ENCODE assay signal across 1 cellular context in genomic region chr6:129730477-129731165, GRCh38.
A peak's percentile ranks its signal among the peaks of the same experiment; 100 is the strongest.
TF ChIP-seq lines count a peak whose summit lies in the region.

No MANE protein-coding gene starts in this region.

TF ChIP-seq in K562, 482 proteins besides CTCF, POLR2A, EP300 and RAD21 (continued from another document):
- 0 out of 2 replicates have a peak, but pooled peaks have one; percentile 28 for TF ChIP-seq PKNOX1 (IDR thresholded peaks at IDR 0.05)
- TF ChIP-seq, protein P1, sequence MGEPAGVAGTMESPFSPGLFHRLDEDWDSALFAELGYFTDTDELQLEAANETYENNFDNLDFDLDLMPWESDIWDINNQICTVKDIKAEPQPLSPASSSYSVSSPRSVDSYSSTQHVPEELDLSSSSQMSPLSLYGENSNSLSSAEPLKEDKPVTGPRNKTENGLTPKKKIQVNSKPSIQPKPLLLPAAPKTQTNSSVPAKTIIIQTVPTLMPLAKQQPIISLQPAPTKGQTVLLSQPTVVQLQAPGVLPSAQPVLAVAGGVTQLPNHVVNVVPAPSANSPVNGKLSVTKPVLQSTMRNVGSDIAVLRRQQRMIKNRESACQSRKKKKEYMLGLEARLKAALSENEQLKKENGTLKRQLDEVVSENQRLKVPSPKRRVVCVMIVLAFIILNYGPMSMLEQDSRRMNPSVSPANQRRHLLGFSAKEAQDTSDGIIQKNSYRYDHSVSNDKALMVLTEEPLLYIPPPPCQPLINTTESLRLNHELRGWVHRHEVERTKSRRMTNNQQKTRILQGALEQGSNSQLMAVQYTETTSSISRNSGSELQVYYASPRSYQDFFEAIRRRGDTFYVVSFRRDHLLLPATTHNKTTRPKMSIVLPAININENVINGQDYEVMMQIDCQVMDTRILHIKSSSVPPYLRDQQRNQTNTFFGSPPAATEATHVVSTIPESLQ (CRISPR knock-in tag; IDR thresholded peaks at IDR 0.05): no peak
- TF ChIP-seq ZNF408 (CRISPR knock-in tag; IDR thresholded peaks at IDR 0.05; ENCODE audit: low read depth): no peak
- TF ChIP-seq SMC3 (conservative IDR thresholded peaks at IDR 0.05; ENCODE audit: insufficient read depth, low read depth, low read length): peak; percentile 64
- TF ChIP-seq MEIS2 (IDR thresholded peaks at IDR 0.05; ENCODE audit: partially characterized antibody): peak; percentile 38
- 0 out of 2 replicates have a peak, but pooled peaks have one; percentile 16 for TF ChIP-seq IRF9 (tag; IDR thresholded peaks at IDR 0.05)
- TF ChIP-seq ZNF830 (CRISPR knock-in tag; IDR thresholded peaks at IDR 0.05): no peak
- TF ChIP-seq SRSF3 (IDR thresholded peaks at IDR 0.05; ENCODE audit: insufficient read depth, low read length): no peak
- TF ChIP-seq C11orf30 (IDR thresholded peaks at IDR 0.05; ENCODE audit: low read depth): peak; percentile 71; the same call in 1 of the 2 replicates
- no peak for TF ChIP-seq HOXB6 (CRISPR knock-in tag; IDR thresholded peaks at IDR 0.05; ENCODE audit: borderline replicate concordance)
- TF ChIP-seq POLR2AphosphoS5 (IDR thresholded peaks at IDR 0.05; ENCODE audit: control insufficient read depth, insufficient read depth, low read depth, low read length): no peak
- TF ChIP-seq RREB1 (CRISPR knock-in tag; IDR thresholded peaks at IDR 0.05): no peak
- no peak for TF ChIP-seq CHD1 (IDR thresholded peaks at IDR 0.05; ENCODE audit: low read length)
- 0 out of 2 replicates have a peak, but pooled peaks have one; percentile 26 for TF ChIP-seq GATAD2A (IDR thresholded peaks at IDR 0.05)
- no peak for TF ChIP-seq RB1 (IDR thresholded peaks at IDR 0.05; ENCODE audit: low read depth)
- TF ChIP-seq FOXK2 (conservative IDR thresholded peaks at IDR 0.05 in 1 of 2, IDR thresholded peaks at IDR 0.05 in 1 of 2; ENCODE audit: low read depth in 2 of 2): peak; percentile 20 to 45; a peak in 1 of 4 replicates
- TF ChIP-seq, protein P2, sequence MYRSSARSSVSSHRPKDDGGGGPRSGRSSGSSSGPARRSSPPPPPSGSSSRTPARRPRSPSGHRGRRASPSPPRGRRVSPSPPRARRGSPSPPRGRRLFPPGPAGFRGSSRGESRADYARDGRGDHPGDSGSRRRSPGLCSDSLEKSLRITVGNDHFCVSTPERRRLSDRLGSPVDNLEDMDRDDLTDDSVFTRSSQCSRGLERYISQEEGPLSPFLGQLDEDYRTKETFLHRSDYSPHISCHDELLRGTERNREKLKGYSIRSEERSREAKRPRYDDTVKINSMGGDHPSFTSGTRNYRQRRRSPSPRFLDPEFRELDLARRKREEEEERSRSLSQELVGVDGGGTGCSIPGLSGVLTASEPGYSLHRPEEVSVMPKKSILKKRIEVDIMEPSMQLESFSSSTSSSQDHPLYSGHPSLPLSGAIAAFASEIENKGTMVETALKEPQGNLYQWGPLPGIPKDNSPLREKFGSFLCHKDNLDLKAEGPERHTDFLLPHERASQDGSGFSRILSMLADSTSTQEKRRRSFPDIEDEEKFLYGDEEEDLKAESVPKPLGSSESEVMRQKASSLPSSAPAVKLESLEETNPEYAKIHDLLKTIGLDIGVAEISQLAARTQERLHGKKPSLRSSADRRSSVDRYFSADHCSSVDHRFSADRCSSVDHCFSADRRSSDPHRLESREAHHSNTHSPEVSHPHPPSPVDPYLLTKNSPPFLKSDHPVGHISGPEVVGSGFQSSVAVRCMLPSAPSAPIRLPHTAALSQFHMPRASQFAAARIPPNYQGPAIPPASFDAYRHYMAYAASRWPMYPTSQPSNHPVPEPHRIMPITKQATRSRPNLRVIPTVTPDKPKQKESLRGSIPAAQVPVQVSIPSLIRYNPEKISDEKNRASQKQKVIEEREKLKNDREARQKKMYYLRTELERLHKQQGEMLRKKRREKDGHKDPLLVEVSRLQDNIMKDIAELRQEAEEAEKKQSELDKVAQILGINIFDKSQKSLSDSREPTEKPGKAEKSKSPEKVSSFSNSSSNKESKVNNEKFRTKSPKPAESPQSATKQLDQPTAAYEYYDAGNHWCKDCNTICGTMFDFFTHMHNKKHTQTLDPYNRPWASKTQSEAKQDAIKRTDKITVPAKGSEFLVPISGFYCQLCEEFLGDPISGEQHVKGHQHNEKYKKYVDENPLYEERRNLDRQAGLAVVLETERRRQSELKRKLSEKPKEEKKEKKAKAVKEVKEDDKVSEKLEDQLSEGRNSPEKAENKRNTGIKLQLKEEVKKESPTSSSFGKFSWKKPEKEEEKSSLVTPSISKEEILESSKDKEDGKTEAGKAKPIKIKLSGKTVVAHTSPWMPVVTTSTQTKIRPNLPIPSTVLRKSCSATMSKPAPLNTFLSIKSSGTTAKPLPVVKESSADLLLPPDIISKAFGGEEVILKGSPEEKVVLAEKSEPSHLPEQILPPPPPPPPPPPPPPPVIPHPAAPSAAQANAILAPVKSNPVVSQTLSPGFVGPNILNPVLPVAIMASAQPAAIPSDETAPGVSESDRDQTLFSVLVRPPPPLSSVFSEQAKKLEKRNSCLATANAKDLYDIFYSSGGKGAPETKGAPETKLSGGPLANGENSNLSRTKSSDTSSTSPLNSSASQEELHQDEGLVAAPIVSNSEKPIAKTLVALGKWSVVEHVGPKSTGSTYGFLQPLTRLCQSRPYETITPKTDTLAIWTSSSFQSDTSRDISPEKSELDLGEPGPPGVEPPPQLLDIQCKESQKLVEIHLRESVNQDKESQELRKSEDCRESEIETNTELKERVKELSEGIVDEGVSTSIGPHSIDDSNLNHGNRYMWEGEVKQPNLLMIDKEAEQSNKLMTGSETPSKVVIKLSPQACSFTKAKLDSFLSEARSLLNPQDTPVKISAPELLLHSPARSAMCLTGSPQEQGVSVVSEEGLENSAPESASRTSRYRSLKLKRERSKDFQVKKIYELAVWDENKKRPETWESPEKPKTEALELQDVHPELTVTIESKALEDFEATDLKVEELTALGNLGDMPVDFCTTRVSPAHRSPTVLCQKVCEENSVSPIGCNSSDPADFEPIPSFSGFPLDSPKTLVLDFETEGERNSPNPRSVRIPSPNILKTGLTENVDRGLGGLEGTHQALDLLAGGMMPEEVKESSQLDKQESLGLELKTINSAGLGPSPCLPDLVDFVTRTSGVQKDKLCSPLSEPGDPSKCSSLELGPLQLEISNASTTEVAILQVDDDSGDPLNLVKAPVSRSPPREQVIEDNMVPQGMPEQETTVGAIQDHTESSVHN (IDR thresholded peaks at IDR 0.05; ENCODE audit: borderline replicate concordance in 1 of 2, low read depth in 1 of 2): no peak
- TF ChIP-seq E2F3 (CRISPR knock-in tag; IDR thresholded peaks at IDR 0.05): no peak
- TF ChIP-seq, protein P3, sequence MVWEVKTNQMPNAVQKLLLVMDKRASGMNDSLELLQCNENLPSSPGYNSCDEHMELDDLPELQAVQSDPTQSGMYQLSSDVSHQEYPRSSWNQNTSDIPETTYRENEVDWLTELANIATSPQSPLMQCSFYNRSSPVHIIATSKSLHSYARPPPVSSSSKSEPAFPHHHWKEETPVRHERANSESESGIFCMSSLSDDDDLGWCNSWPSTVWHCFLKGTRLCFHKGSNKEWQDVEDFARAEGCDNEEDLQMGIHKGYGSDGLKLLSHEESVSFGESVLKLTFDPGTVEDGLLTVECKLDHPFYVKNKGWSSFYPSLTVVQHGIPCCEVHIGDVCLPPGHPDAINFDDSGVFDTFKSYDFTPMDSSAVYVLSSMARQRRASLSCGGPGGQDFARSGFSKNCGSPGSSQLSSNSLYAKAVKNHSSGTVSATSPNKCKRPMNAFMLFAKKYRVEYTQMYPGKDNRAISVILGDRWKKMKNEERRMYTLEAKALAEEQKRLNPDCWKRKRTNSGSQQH (CRISPR knock-in tag; IDR thresholded peaks at IDR 0.05): no peak
- no peak for TF ChIP-seq NCOA1 (IDR thresholded peaks at IDR 0.05; ENCODE audit: low read depth)
- TF ChIP-seq CLOCK (CRISPR knock-in tag; IDR thresholded peaks at IDR 0.05; ENCODE audit: borderline replicate concordance): no peak
- TF ChIP-seq, protein P4, sequence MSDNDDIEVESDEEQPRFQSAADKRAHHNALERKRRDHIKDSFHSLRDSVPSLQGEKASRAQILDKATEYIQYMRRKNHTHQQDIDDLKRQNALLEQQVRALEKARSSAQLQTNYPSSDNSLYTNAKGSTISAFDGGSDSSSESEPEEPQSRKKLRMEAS (CRISPR knock-in tag; IDR thresholded peaks at IDR 0.05): no peak
- TF ChIP-seq CC2D1A (IDR thresholded peaks at IDR 0.05): peak; percentile 83
